Comparison of ENCODE assay signal across 1 cellular context in genomic region chr1:16978139-16978538, GRCh38.
TF ChIP-seq lines count a peak whose summit lies in the region.

No MANE protein-coding gene starts in this region.

TF ChIP-seq in HepG2, 621 proteins besides CTCF, POLR2A, EP300 and RAD21:
- TF ChIP-seq ADNP (CRISPR knock-in tag; IDR thresholded peaks at IDR 0.05): no peak
- no peak for TF ChIP-seq NR2F1 (CRISPR knock-in tag; IDR thresholded peaks at IDR 0.05)
- no peak for TF ChIP-seq ZNF597 (CRISPR knock-in tag; IDR thresholded peaks at IDR 0.05)
- TF ChIP-seq NFE2 (CRISPR knock-in tag; IDR thresholded peaks at IDR 0.05): no peak
